Comparison of ENCODE assay signal across 25 cellular contexts in the genomic region with DNA sequence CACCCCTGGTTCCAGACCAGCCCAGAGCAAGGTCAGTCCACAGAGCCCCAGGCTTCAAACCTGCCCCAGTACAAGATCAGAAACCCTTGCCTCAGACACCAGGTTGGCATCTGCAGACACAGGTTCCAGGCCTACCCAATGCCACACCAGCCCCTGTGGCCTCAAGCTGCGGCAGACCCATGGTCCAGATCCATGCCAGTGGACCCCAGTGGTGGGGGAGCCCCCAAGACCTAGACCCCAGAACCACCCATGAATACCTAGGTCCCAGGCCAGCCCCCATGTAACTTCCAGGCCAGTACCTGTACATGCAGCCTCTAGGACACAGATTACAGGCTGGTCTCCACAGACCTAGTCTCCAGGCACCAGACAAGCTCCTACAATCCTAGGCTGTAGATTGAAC.
DNase-seq lines count a peak whose midpoint lies in the region; ATAC-seq, FAIRE-seq and TF ChIP-seq lines count a peak whose summit lies in the region.
"Had no signal": no experiment of that assay in that cellular context is flagged by ENCODE, and none has a peak within 500 bp of the region (broad histone marks: within the 10 kb centered on the region; RNA-seq: fewer than 3 reads in every experiment).

No MANE protein-coding gene starts in this region.

- H3K36me3 Mint-ChIP-seq in natural killer cell treated with Interleukin-12 subunit alpha and Interleukin-12 subunit beta and Interleukin-15 and Interleukin-18, amount 100 ng/mL, for 72 hours, result peaks cover 5% of the 10 kb centered on the region
- H3K36me3 Mint-ChIP-seq in natural killer cell (peaks cover 12% of the 10 kb centered on the region), T-helper 17 cell (ENCODE audit: low read depth) (no peaks in the 10 kb centered on the region)
- H3K36me3 Mint-ChIP-seq in stimulated activated effector memory CD8-positive, alpha-beta T cell treated with anti-CD3 and anti-CD28 coated beads, Interleukin-12 subunit alpha, Interleukin-12 subunit beta, amount 100 ng/mL, for 72 hours, result no peaks in the 10 kb centered on the region
- H3K36me3 Mint-ChIP-seq: CD8-positive, alpha-beta T cell had no signal

- 83% methylated on average over 1 of the region's 1 CpG; no CpG with 5 or more reads in 1 of the 2 experiments for WGBS in H1 (ENCODE audit: extremely low coverage in 1 of 2, insufficient coverage in 1 of 2, insufficient read length in 1 of 2, insufficient replicate concordance in 2 of 2, low coverage in 1 of 2, low lambda C conversion rate in 2 of 2, missing lambda C conversion rate in 1 of 2), 2 experiments
- 92 to 93% methylated on average over 1 of the region's 1 CpG for WGBS in aorta, 2 donors
- 87% methylated on average over 1 of the region's 1 CpG for WGBS in hepatocyte (ENCODE audit: low lambda C conversion rate, missing lambda C conversion rate)

- no peaks in the 10 kb centered on the region for H3K23me2 ChIP-seq in H1 (ENCODE audit: low read depth, low read length)

- H3K14ac ChIP-seq in H1 (ENCODE audit: insufficient read length), result no peak overlapping the region

- no peaks in the 10 kb centered on the region for H3K9me2 ChIP-seq in hepatocyte (replicated peaks; ENCODE audit: insufficient read depth)

- no peak overlapping the region for H4K5ac ChIP-seq in H1 (ENCODE audit: insufficient read length, low read depth, low read length)

- no peak overlapping the region for H3K27ac Mint-ChIP-seq in natural killer cell treated with Interleukin-12 subunit alpha and Interleukin-12 subunit beta and Interleukin-15 and Interleukin-18, amount 100 ng/mL, for 72 hours
- H3K27ac Mint-ChIP-seq in natural killer cell, result no peak overlapping the region
- no peak overlapping the region for H3K27ac Mint-ChIP-seq in stimulated activated effector memory CD8-positive, alpha-beta T cell treated with anti-CD3 and anti-CD28 coated beads, Interleukin-12 subunit alpha, Interleukin-12 subunit beta, amount 100 ng/mL, for 72 hours
- no peak overlapping the region for H3K27ac Mint-ChIP-seq in T-helper 17 cell
- H3K27ac Mint-ChIP-seq: B cell; CD4-positive, alpha-beta T cell; CD8-positive, alpha-beta T cell had no signal

- no peaks in the 10 kb centered on the region for H3K4me1 Mint-ChIP-seq in natural killer cell treated with Interleukin-12 subunit alpha and Interleukin-12 subunit beta and Interleukin-15 and Interleukin-18, amount 100 ng/mL, for 72 hours (ENCODE audit: low read depth in 2 of 2)
- H3K4me1 Mint-ChIP-seq in natural killer cell (no peaks in the 10 kb centered on the region), T-helper 17 cell (no peaks in the 10 kb centered on the region)
- H3K4me1 Mint-ChIP-seq in stimulated activated effector memory CD8-positive, alpha-beta T cell treated with anti-CD3 and anti-CD28 coated beads, Interleukin-12 subunit alpha, Interleukin-12 subunit beta, amount 100 ng/mL, for 72 hours, result no peaks in the 10 kb centered on the region
- H3K4me1 Mint-ChIP-seq: B cell had no signal

- no peak overlapping the region for H3K4me3 ChIP-seq in H1 (ENCODE audit: extremely low read depth in 1 of 4, insufficient read depth in 2 of 4, low read depth in 3 of 4, low read length in 4 of 4)
- H3K4me3 ChIP-seq in aorta (ENCODE audit: low read length in 2 of 2), result no peak overlapping the region
- H3K4me3 ChIP-seq in hepatocyte, result no peak overlapping the region
- H3K4me3 ChIP-seq: A549; BLaER1 treated with 17β-estradiol and CSF1 and Interleukin-3, amounts not matched to agents 10 nM and 100 nM; GM12878 had no signal

- H4K91ac ChIP-seq in H1 (replicated peaks; ENCODE audit: insufficient read length, low read length), result no peak overlapping the region

- POLR2A ChIA-PET in H1 (lab: Charles Lee; ENCODE audit: partially characterized antibody), result no interaction called here

- CTCF ChIA-PET in H1 (lab: Charles Lee; ENCODE audit: partially characterized antibody), result no interaction called here

- no peak for FAIRE-seq in H1 (lab: Jason Lieb, UNC)
- FAIRE-seq: A549, D721Med, G401.6, GM12878, GM12892, GM18507 had no signal

- no peak overlapping the region for H3K4ac ChIP-seq in H1 (replicated peaks; ENCODE audit: insufficient read length, low read depth, low read length)

- peaks cover 7% of the 10 kb centered on the region for H3K9me3 Mint-ChIP-seq in natural killer cell treated with Interleukin-12 subunit alpha and Interleukin-12 subunit beta and Interleukin-15 and Interleukin-18, amount 100 ng/mL, for 72 hours
- H3K9me3 Mint-ChIP-seq in natural killer cell, result peaks cover 14 to 25% of the 10 kb centered on the region in 2 donors
- H3K9me3 Mint-ChIP-seq in stimulated activated effector memory CD8-positive, alpha-beta T cell treated with anti-CD3 and anti-CD28 coated beads, Interleukin-12 subunit alpha, Interleukin-12 subunit beta, amount 100 ng/mL, for 72 hours, result peaks cover 27% of the 10 kb centered on the region

- H3K4me3 Mint-ChIP-seq in natural killer cell treated with Interleukin-12 subunit alpha and Interleukin-12 subunit beta and Interleukin-15 and Interleukin-18, amount 100 ng/mL, for 72 hours, result no peak overlapping the region
- H3K4me3 Mint-ChIP-seq in natural killer cell, result no peak overlapping the region
- no peak overlapping the region for H3K4me3 Mint-ChIP-seq in stimulated activated effector memory CD8-positive, alpha-beta T cell treated with anti-CD3 and anti-CD28 coated beads, Interleukin-12 subunit alpha, Interleukin-12 subunit beta, amount 100 ng/mL, for 72 hours
- H3K4me3 Mint-ChIP-seq in T-helper 17 cell, result no peak overlapping the region
- H3K4me3 Mint-ChIP-seq: B cell; CD4-positive, alpha-beta T cell; CD8-positive, alpha-beta T cell had no signal

- no peak overlapping the region for H3K18ac ChIP-seq in H1 (ENCODE audit: extremely low read depth, low read length)

- peak; percentile 20 to 32 for ATAC-seq in natural killer cell treated with Interleukin-12 subunit alpha and Interleukin-12 subunit beta and Interleukin-15 and Interleukin-18, amount 100 ng/mL, for 72 hours
- ATAC-seq in natural killer cell (no peak), aorta (ENCODE audit: low FRiP score) (peak; percentile 52), T-helper 17 cell (no peak)
- ATAC-seq in stimulated activated effector memory CD8-positive, alpha-beta T cell treated with anti-CD3 and anti-CD28 coated beads, Interleukin-12 subunit alpha, Interleukin-12 subunit beta, amount 100 ng/mL, for 72 hours, result peak; percentile 11
- ATAC-seq: A549; CD8-positive, alpha-beta T cell; GM12878 had no signal

- peak overlapping the region; percentile 5; the same call in 1 of the 2 replicates for H4K8ac ChIP-seq in H1 (ENCODE audit: extremely low read depth, insufficient read depth, low read length)

- H2AFZ ChIP-seq in H1 (ENCODE audit: low read length) (no peak overlapping the region), hepatocyte (no peak overlapping the region)

- H3K23ac ChIP-seq in H1 (ENCODE audit: insufficient read length), result no peak overlapping the region

- no peak for TF ChIP-seq POLR2A in H1 (IDR thresholded peaks at IDR 0.05; ENCODE audit: control extremely low read depth in 1 of 2, low read depth in 2 of 2, low read length in 2 of 2)

- DNase-seq in natural killer cell treated with Interleukin-12 subunit alpha and Interleukin-12 subunit beta and Interleukin-15 and Interleukin-18, amount 100 ng/mL, for 72 hours (ENCODE audit: low spot score), result no peak
- DNase-seq in natural killer cell (no peak), H1 (ENCODE audit: low read depth in 1 of 2, low spot score in 2 of 2) (no peak), aorta (peak in 1 of 2 donors; percentile 34), NCI-H1694 (lab: John Stamatoyannopoulos, UW) (no peak), T-helper 17 cell (no peak), hepatocyte (ENCODE audit: low spot score) (no peak)
- DNase-seq in stimulated activated effector memory CD8-positive, alpha-beta T cell treated with anti-CD3 and anti-CD28 coated beads, Interleukin-12 subunit alpha, Interleukin-12 subunit beta, amount 100 ng/mL, for 72 hours (ENCODE audit: low spot score in 2 of 2), result no peak
- DNase-seq: AML-193; Caco-2; Calu3; CD4-positive, alpha-beta T cell; CD8-positive, alpha-beta T cell; DMS79 treated with DMSO at 0.1 percent for 48 hours; GF-D8 had no signal

- H3K36me3 ChIP-seq in H1 (ENCODE audit: control insufficient read depth in 2 of 4, insufficient read depth in 4 of 4, low read length in 3 of 4) (no peaks in the 10 kb centered on the region), aorta (ENCODE audit: control insufficient read depth in 1 of 2, insufficient read depth in 2 of 2, low read length in 1 of 2) (no peaks in the 10 kb centered on the region), hepatocyte (replicated peaks; ENCODE audit: insufficient read depth, low read depth) (no peaks in the 10 kb centered on the region)
- H3K36me3 ChIP-seq: BLaER1 treated with 17β-estradiol and CSF1 and Interleukin-3, amounts not matched to agents 10 nM and 100 nM had no signal

- no peaks in the 10 kb centered on the region for H4K20me1 ChIP-seq in H1 (replicated peaks in 1 of 2; ENCODE audit: control insufficient read depth in 1 of 2, insufficient read depth in 2 of 2, low read length in 2 of 2)
- no peaks in the 10 kb centered on the region for H4K20me1 ChIP-seq in hepatocyte (ENCODE audit: insufficient read depth, poor library complexity, severe bottlenecking)
- H4K20me1 ChIP-seq: BLaER1 treated with 17β-estradiol and CSF1 and Interleukin-3, amounts not matched to agents 10 nM and 100 nM had no signal

- TF ChIP-seq EP300 in H1 (IDR thresholded peaks at IDR 0.05; ENCODE audit: borderline replicate concordance in 1 of 2, low read depth in 2 of 2, low read length in 2 of 2), result no peak

- H3K4me2 ChIP-seq in H1 (ENCODE audit: insufficient read depth in 1 of 2, low read depth in 2 of 2, low read length in 2 of 2) (no peak overlapping the region), hepatocyte (no peak overlapping the region)
- H3K4me2 ChIP-seq: A549; BLaER1 treated with 17β-estradiol and CSF1 and Interleukin-3, amounts not matched to agents 10 nM and 100 nM had no signal

- no peak overlapping the region for H2BK12ac ChIP-seq in H1 (ENCODE audit: low read depth, low read length)

- TF ChIP-seq CTCF in natural killer cell (IDR thresholded peaks at IDR 0.05) (no peak), H1 (IDR thresholded peaks at IDR 0.05; ENCODE audit: control extremely low read depth in 1 of 3, insufficient read depth in 1 of 3, low read depth in 1 of 3, low read length in 3 of 3) (no peak), hepatocyte (IDR thresholded peaks at IDR 0.05; ENCODE audit: poor library complexity) (no peak)

- no peak overlapping the region for H2BK15ac ChIP-seq in H1 (ENCODE audit: low read length)

- no peak overlapping the region for H2BK20ac ChIP-seq in H1 (ENCODE audit: low read length)

- H2BK120ac ChIP-seq in H1 (replicated peaks; ENCODE audit: low read depth, low read length), result no peak overlapping the region

- H3K27me3 ChIP-seq in H1 (replicated peaks in 1 of 4; ENCODE audit: control insufficient read depth in 3 of 4, extremely low read depth in 1 of 4, insufficient read depth in 3 of 4, low read length in 3 of 4), result no peaks in the 10 kb centered on the region
- H3K27me3 ChIP-seq in aorta (ENCODE audit: control insufficient read depth in 1 of 2, insufficient read depth in 2 of 2, low read length in 1 of 2), result no peaks in the 10 kb centered on the region
- H3K27me3 ChIP-seq in hepatocyte, result no peaks in the 10 kb centered on the region
- H3K27me3 ChIP-seq: BLaER1 treated with 17β-estradiol and CSF1 and Interleukin-3, amounts not matched to agents 10 nM and 100 nM had no signal

- H3K27ac ChIP-seq in H1 (ENCODE audit: low read depth, low read length) (no peak overlapping the region), aorta (ENCODE audit: low read depth in 1 of 2, low read length in 2 of 2) (no peak overlapping the region), hepatocyte (no peak overlapping the region)
- H3K27ac ChIP-seq: 22Rv1; A549; BLaER1 treated with 17β-estradiol and CSF1 and Interleukin-3, amounts not matched to agents 10 nM and 100 nM; C4-2B had no signal

- no peak overlapping the region for H2AK5ac ChIP-seq in H1 (ENCODE audit: low read depth, low read length)

- no peak overlapping the region for H3K56ac ChIP-seq in H1 (replicated peaks; ENCODE audit: insufficient read length, low read depth, low read length)

- no peaks in the 10 kb centered on the region for H3K79me1 ChIP-seq in H1 (ENCODE audit: low read depth, low read length)

- H3K9me3 ChIP-seq in H1 (ENCODE audit: insufficient read depth in 2 of 2, low read depth in 1 of 2, low read length in 1 of 2) (no peaks in the 10 kb centered on the region), aorta (ENCODE audit: control insufficient read depth, low read length) (peaks cover 3% of the 10 kb centered on the region), T-helper 17 cell (ENCODE audit: control insufficient read depth, low read length, poor library complexity, severe bottlenecking) (no peaks in the 10 kb centered on the region), hepatocyte (ENCODE audit: low read depth) (no peaks in the 10 kb centered on the region)
- H3K9me3 ChIP-seq: A549 had no signal

- H3K79me2 ChIP-seq in H1 (ENCODE audit: control insufficient read depth in 1 of 2, insufficient read depth in 2 of 2, low read length in 2 of 2) (no peaks in the 10 kb centered on the region), hepatocyte (no peaks in the 10 kb centered on the region)

- no peaks in the 10 kb centered on the region for H3K4me1 ChIP-seq in H1 (replicated peaks in 1 of 4; ENCODE audit: control insufficient read depth in 3 of 4, insufficient read depth in 4 of 4, low read length in 3 of 4)
- no peaks in the 10 kb centered on the region for H3K4me1 ChIP-seq in aorta (ENCODE audit: control insufficient read depth in 1 of 2, insufficient read depth in 2 of 2, low read length in 2 of 2)
- no peaks in the 10 kb centered on the region for H3K4me1 ChIP-seq in hepatocyte (ENCODE audit: insufficient read depth)
- H3K4me1 ChIP-seq: A549; BLaER1 treated with 17β-estradiol and CSF1 and Interleukin-3, amounts not matched to agents 10 nM and 100 nM; Caco-2 had no signal

- no peak overlapping the region for H2BK5ac ChIP-seq in H1 (ENCODE audit: low read depth, low read length)

- intact Hi-C loops in natural killer cell (cut with micrococcal nuclease) (no loop called here), aorta (cut with DNase I) (no loop called here)

- no peaks in the 10 kb centered on the region for H3K27me3 Mint-ChIP-seq in natural killer cell treated with Interleukin-12 subunit alpha and Interleukin-12 subunit beta and Interleukin-15 and Interleukin-18, amount 100 ng/mL, for 72 hours
- H3K27me3 Mint-ChIP-seq in natural killer cell (ENCODE audit: low read depth in 2 of 2) (no peaks in the 10 kb centered on the region), T-helper 17 cell (no peaks in the 10 kb centered on the region)
- H3K27me3 Mint-ChIP-seq: B cell; CD4-positive, alpha-beta T cell had no signal

- TF ChIP-seq RAD21 in H1 (IDR thresholded peaks at IDR 0.05 in 1 of 2, conservative IDR thresholded peaks at IDR 0.05 in 1 of 2; ENCODE audit: low read depth in 2 of 2, low read length in 2 of 2), result no peak

- no peak overlapping the region for H3K9ac ChIP-seq in H1 (replicated peaks in 1 of 4; ENCODE audit: extremely low read depth in 1 of 4, low read depth in 3 of 4, low read length in 3 of 4)
- H3K9ac ChIP-seq: BLaER1 treated with 17β-estradiol and CSF1 and Interleukin-3, amounts not matched to agents 10 nM and 100 nM had no signal

Comparison
In these comparisons a context has a peak if more than half of its experiments do, and no peak if none do; other contexts are left out.
1. ATAC-seq: peak in natural killer cell treated with Interleukin-12 subunit alpha and Interleukin-12 subunit beta and Interleukin-15 and Interleukin-18, amount 100 ng/mL, for 72 hours (2 of 2), stimulated activated effector memory CD8-positive, alpha-beta T cell treated with anti-CD3 and anti-CD28 coated beads, Interleukin-12 subunit alpha, Interleukin-12 subunit beta, amount 100 ng/mL, for 72 hours (single experiment) and aorta (single experiment); none in natural killer cell (0 of 3) and T-helper 17 cell (single experiment).